ENCODE assay signal across 9 cellular contexts in genomic region chr16:56851671-56852400, GRCh38. TPM values are rescaled to one million over a fixed set of nuclear protein-coding genes. Genes with fewer than 3 reads are reported as not detected.
DNase-seq lines count a peak whose midpoint lies in the region; ATAC-seq and TF ChIP-seq lines count a peak whose summit lies in the region.
"Had no signal": no experiment of that assay in that cellular context is flagged by ENCODE, and none has a peak within 500 bp of the region (broad histone marks: within the 10 kb centered on the region; RNA-seq: fewer than 3 reads in every experiment).

No MANE protein-coding gene starts in this region.

- ATAC-seq in Right ventricle myocardium inferior (no peak), RWPE2 (ENCODE audit: low read depth) (no peak), GM21825 (IDR thresholded peaks at IDR 0.05; ENCODE audit: unreplicated experiment) (no peak), right cardiac atrium (no peak)
- ATAC-seq: CD8-positive, alpha-beta T cell had no signal

- no peaks in the 10 kb centered on the region for H3K36me3 ChIP-seq in left ventricle myocardium inferior
- H3K36me3 ChIP-seq in RWPE2 (ENCODE audit: low read depth): no peaks in the 10 kb centered on the region

- TF ChIP-seq CTCF in left ventricle myocardium inferior (IDR thresholded peaks at IDR 0.05; ENCODE audit: borderline replicate concordance): peak; percentile 7
- peak; percentile 37 for TF ChIP-seq CTCF in RWPE2 (IDR thresholded peaks at IDR 0.05; ENCODE audit: poor library complexity, severe bottlenecking)
- TF ChIP-seq CTCF in foreskin fibroblast (IDR thresholded peaks at IDR 0.05; ENCODE audit: low read depth, low read length): peak; percentile 70

- H3K9me3 ChIP-seq in left ventricle myocardium inferior (replicated peaks) (no peaks in the 10 kb centered on the region), RWPE2 (ENCODE audit: severe bottlenecking) (no peaks in the 10 kb centered on the region), right cardiac atrium (ENCODE audit: control insufficient read depth, low read length) (no peaks in the 10 kb centered on the region)

- WGBS in right cardiac atrium: 63% methylated on average over 8 of the region's 8 CpGs

- H3K4me1 ChIP-seq in left ventricle myocardium inferior (peaks cover 21% of the 10 kb centered on the region), RWPE2 (ENCODE audit: insufficient read depth, poor library complexity, severe bottlenecking) (peaks cover 25% of the 10 kb centered on the region), right cardiac atrium (ENCODE audit: control insufficient read depth, insufficient read depth, low read length) (peaks cover 4% of the 10 kb centered on the region)

- no peak overlapping the region for H3K27ac ChIP-seq in left ventricle myocardium inferior (replicated peaks)
- H3K27ac ChIP-seq in RWPE2 (ENCODE audit: poor library complexity, severe bottlenecking): peak overlapping the region; percentile 54
- H3K27ac ChIP-seq in right cardiac atrium (ENCODE audit: low read length): no peak overlapping the region

- DNase-seq in left ventricle myocardium inferior (no peak), Right ventricle myocardium inferior (ENCODE audit: missing footprints) (no peak), RWPE2 (ENCODE audit: low spot score) (no peak), foreskin fibroblast (peak; percentile 23 to 64), GM19240 (ENCODE audit: insufficient read length, low spot score) (no peak), right cardiac atrium (no peak), SW 1271 (lab: John Stamatoyannopoulos, UW) (no peak)
- DNase-seq: CD8-positive, alpha-beta T cell had no signal

- H3K4me3 ChIP-seq in left ventricle myocardium inferior (no peak overlapping the region), RWPE2 (ENCODE audit: severe bottlenecking) (no peak overlapping the region), foreskin fibroblast (ENCODE audit: low read depth in 1 of 2, low read length in 2 of 2) (no peak overlapping the region), right cardiac atrium (ENCODE audit: low read length) (no peak overlapping the region)

- H3K27me3 ChIP-seq in left ventricle myocardium inferior (ENCODE audit: low read depth) (no peaks in the 10 kb centered on the region), RWPE2 (ENCODE audit: insufficient read depth, poor library complexity, severe bottlenecking) (no peaks in the 10 kb centered on the region), right cardiac atrium (ENCODE audit: control insufficient read depth, insufficient read depth) (no peaks in the 10 kb centered on the region)

- intact Hi-C loops in left ventricle myocardium inferior (cut with micrococcal nuclease) (no loop called here), Right ventricle myocardium inferior (cut with DNase I) (no loop called here), right cardiac atrium (cut with DNase I) (no loop called here)

RNA-seq across cellular contexts. Expression of gene SLC12A3, which starts 13.2 kb away (rescaled TPM):
- total RNA-seq in left ventricle myocardium inferior: not detected
- not detected for total RNA-seq in Right ventricle myocardium inferior
- not detected for total RNA-seq in right cardiac atrium
- not detected for polyA plus RNA-seq in right cardiac atrium
- total RNA-seq: CD8-positive, alpha-beta T cell had no signal

Comparison
In these comparisons a context has a peak if more than half of its experiments do, and no peak if none do; other contexts are left out.
1. DNase-seq: peak in foreskin fibroblast (2 of 2); none in left ventricle myocardium inferior (single experiment), Right ventricle myocardium inferior (single experiment), RWPE2 (single experiment), GM19240 (single experiment), right cardiac atrium (0 of 3) and SW 1271 (0 of 2).
2. CTCF ChIP-seq: peak in every context shown above with its lines; median percentile 70 in foreskin fibroblast; 37 in RWPE2; 7 in left ventricle myocardium inferior.